ENCODE assay signal across 11 cellular contexts in the genomic region with DNA sequence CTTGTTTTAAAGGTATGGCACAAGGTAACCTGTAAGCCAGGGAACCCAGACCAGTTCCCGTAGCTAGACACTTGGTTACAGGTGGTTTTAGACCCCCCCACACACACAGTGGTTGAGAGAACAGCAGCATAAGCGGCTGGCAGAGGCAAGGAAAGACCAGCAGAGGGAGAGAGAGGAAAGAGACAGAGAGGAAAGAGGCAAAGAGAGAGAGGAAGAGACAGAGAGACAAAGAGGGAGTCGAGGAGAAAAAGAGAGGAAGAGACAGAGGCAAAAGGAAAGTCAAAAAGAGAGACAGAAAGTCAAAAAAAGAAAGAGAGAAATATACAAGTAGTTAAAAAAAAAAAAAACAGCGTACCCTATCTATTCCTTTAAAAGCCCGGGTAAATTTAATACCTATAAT. TPM values are rescaled to one million over a fixed set of nuclear protein-coding genes. Genes with fewer than 3 reads are reported as not detected.
A peak's percentile ranks its signal among the peaks of the same experiment; 100 is the strongest.
DNase-seq lines count a peak whose midpoint lies in the region; ATAC-seq and TF ChIP-seq lines count a peak whose summit lies in the region.
"Had no signal": no experiment of that assay in that cellular context is flagged by ENCODE, and none has a peak within 500 bp of the region (broad histone marks: within the 10 kb centered on the region; RNA-seq: fewer than 3 reads in every experiment).

No MANE protein-coding gene starts in this region.

- H3K4me1 Mint-ChIP-seq in H9: peaks cover 6 to 8% of the 10 kb centered on the region in 2 experiments; a peak in 3 of 4 replicates
- no peaks in the 10 kb centered on the region for H3K4me1 Mint-ChIP-seq in T-helper 17 cell

- H3K27ac Mint-ChIP-seq in H9 (peak overlapping the region in 1 of 3 experiments; percentile 43; a peak in 2 of 7 replicates), T-helper 17 cell (peak overlapping the region; percentile 84)

- no peak overlapping the region for H4K8ac ChIP-seq in H9 (replicated peaks; ENCODE audit: insufficient read length, low read depth, low read length)

- H3K4me3 Mint-ChIP-seq in H9 (no peak overlapping the region), T-helper 17 cell (no peak overlapping the region)

- H2BK5ac ChIP-seq in H9 (ENCODE audit: insufficient read length, low read length): no peak overlapping the region

- H3K4me1 ChIP-seq in H9 (ENCODE audit: insufficient read depth, low read length): no peaks in the 10 kb centered on the region

- no peak overlapping the region for H3K18ac ChIP-seq in H9 (ENCODE audit: insufficient read length, low read depth, low read length)

- H3K27ac ChIP-seq in H9 (ENCODE audit: insufficient read length, low read depth, low read length): no peak overlapping the region

- no peak overlapping the region for H3K4ac ChIP-seq in H9 (ENCODE audit: low read depth, low read length)

- H3K9ac ChIP-seq in H9 (ENCODE audit: extremely low read depth, insufficient read length, low read length): no peak overlapping the region

- peaks cover 2% of the 10 kb centered on the region; the same call in 1 of the 2 replicates for H3K27me3 Mint-ChIP-seq in H9 (ENCODE audit: low read depth)
- peaks cover 11% of the 10 kb centered on the region for H3K27me3 Mint-ChIP-seq in T-helper 17 cell

- H3K36me3 Mint-ChIP-seq in H9 (ENCODE audit: insufficient read depth in 1 of 3, low read depth in 3 of 3) (peaks cover 16 to 18% (median 16%) of the 10 kb centered on the region in 3 experiments), T-helper 17 cell (ENCODE audit: low read depth) (no peaks in the 10 kb centered on the region)

- no peak overlapping the region for H3K56ac ChIP-seq in H9 (ENCODE audit: insufficient read length, low read depth, low read length)

- H4K5ac ChIP-seq in H9 (ENCODE audit: insufficient read length, low read depth, low read length): no peak overlapping the region

- ATAC-seq in T-helper 17 cell: no peak
- ATAC-seq in GM21723 (IDR thresholded peaks at IDR 0.05; ENCODE audit: unreplicated experiment): no peak
- ATAC-seq in HG02840 (IDR thresholded peaks at IDR 0.05; ENCODE audit: low FRiP score, unreplicated experiment): no peak
- no peak for ATAC-seq in left colon
- ATAC-seq: activated CD4-positive, CD25-positive, alpha-beta regulatory T cell treated with anti-CD3 and anti-CD28 coated beads, Interleukin-2, amount 50 U/mL, for 24 hours had no signal

- H3K9me3 ChIP-seq in H9 (ENCODE audit: control insufficient read depth, low read depth, low read length) (peaks cover 6% of the 10 kb centered on the region), T-helper 17 cell (ENCODE audit: control insufficient read depth, low read length, poor library complexity, severe bottlenecking) (no peaks in the 10 kb centered on the region)

- H2BK12ac ChIP-seq in H9 (ENCODE audit: insufficient read length, low read depth, low read length): no peak overlapping the region

- H3K27me3 ChIP-seq in H9 (ENCODE audit: insufficient read depth, low read length): no peaks in the 10 kb centered on the region

- H2BK20ac ChIP-seq in H9 (ENCODE audit: low read depth, low read length, poor library complexity, severe bottlenecking): no peak overlapping the region

- no peaks in the 10 kb centered on the region for H3K79me1 ChIP-seq in H9 (ENCODE audit: insufficient read depth, low read depth, low read length, poor library complexity, severe bottlenecking)

- H4K20me1 ChIP-seq in H9 (ENCODE audit: control insufficient read depth, insufficient read depth, insufficient read length): no peaks in the 10 kb centered on the region

- WGBS in H9 (ENCODE audit: extremely low coverage, insufficient read length, low lambda C conversion rate): no CpG with 5 or more reads among the region's 5 CpGs

- no peaks in the 10 kb centered on the region for H3K23me2 ChIP-seq in H9 (ENCODE audit: insufficient read length, low read depth, low read length, poor library complexity, severe bottlenecking)

- H2AK5ac ChIP-seq in H9 (ENCODE audit: insufficient read length, low read length): no peak overlapping the region

- H3K79me2 ChIP-seq in H9 (ENCODE audit: insufficient read depth, low read length): no peaks in the 10 kb centered on the region

- no peak overlapping the region for H2BK120ac ChIP-seq in H9 (ENCODE audit: low read depth, low read length, poor library complexity, severe bottlenecking)

- H2AFZ ChIP-seq in H9 (ENCODE audit: low read length): no peak overlapping the region

- no peak overlapping the region for H4K91ac ChIP-seq in H9 (ENCODE audit: insufficient read length, low read depth, low read length)

- no peak overlapping the region for H3T11ph ChIP-seq in H9 (ENCODE audit: low read length)

- peaks cover 68 to 70% of the 10 kb centered on the region in 2 experiments for H3K9me3 Mint-ChIP-seq in H9

- DNase-seq in AG09309 (ENCODE audit: low read depth): no peak
- no peak for DNase-seq in H9
- no peak for DNase-seq in T-helper 17 cell
- peak; percentile 10 for DNase-seq in fibroblast of peridontal ligament (ENCODE audit: extremely low read depth)
- DNase-seq in posterior vena cava (ENCODE audit: low spot score): no peak
- no peak for DNase-seq in left colon
- DNase-seq: amygdala, foreskin melanocyte had no signal

- H3K4me3 ChIP-seq in AG09309 (ENCODE audit: control insufficient read depth, low read depth, low read length): no peak overlapping the region

- no peak overlapping the region for H2BK15ac ChIP-seq in H9 (ENCODE audit: low read depth, low read length)

- TF ChIP-seq CTCF in AG09309 (IDR thresholded peaks at IDR 0.05; ENCODE audit: control insufficient read depth, insufficient read depth, low read depth, low read length, missing control alignments) (peak; percentile 40), H9 (conservative IDR thresholded peaks at IDR 0.05) (peak; percentile 48; the same call in 2 of the 3 replicates)

- no peak overlapping the region for H3K4me2 ChIP-seq in H9 (ENCODE audit: insufficient read depth, insufficient read length, low read length)

- no peak overlapping the region for H3K23ac ChIP-seq in H9 (ENCODE audit: insufficient read length, low read depth, low read length)

- intact Hi-C loops in posterior vena cava (cut with DNase I) (no loop called here), left colon (cut with DNase I, micrococcal nuclease) (no loop called here)

- H3K14ac ChIP-seq in H9 (ENCODE audit: insufficient read depth, low read length): no peak overlapping the region

RNA-seq across cellular contexts. Expression of a gene that starts 19.5 kb away (rescaled TPM):
- total RNA-seq in H9 (2021) (3.9 and 4.0 TPM in 2 replicates), T-helper 17 cell (10 to 100 TPM in 1 of 2 donors, 1 to 10 TPM in 1; 9.6 to 14.2 TPM), posterior vena cava (1 to 10 TPM in 1 of 2 donors, under 1 TPM in 1; 0.52 to 2.4 TPM), left colon (10 to 100 TPM in 1 of 2 donors, 1 to 10 TPM in 1; 8.8 to 21.4 TPM)

RNA-seq across cellular contexts. Expression of a gene that starts 28.6 kb away (rescaled TPM):
- total RNA-seq in H9 (2021): 0.18 TPM in 1 of 2 replicates, not detected in the other
- total RNA-seq in T-helper 17 cell: not detected
- not detected for total RNA-seq in posterior vena cava
- total RNA-seq in left colon: not detected

RNA-seq across cellular contexts. Expression of a gene that starts 42.7 kb away (rescaled TPM):
- total RNA-seq in H9 (2021) (89.0 and 89.7 TPM in 2 replicates), T-helper 17 cell (10 to 100 TPM; 33.6 to 41.9 TPM), posterior vena cava (10 to 100 TPM; 25.2 to 29.0 TPM), left colon (10 to 100 TPM; 44.6 to 46.7 TPM)

RNA-seq across cellular contexts. Expression of a gene that starts 42.8 kb away (rescaled TPM):
- total RNA-seq in H9 (2021): 87.5 and 87.9 TPM in 2 replicates
- total RNA-seq in T-helper 17 cell: 10 to 100 TPM; 66.7 to 68.8 TPM
- 10 to 100 TPM; 43.2 to 48.9 TPM for total RNA-seq in posterior vena cava
- 10 to 100 TPM; 68.8 to 70.5 TPM for total RNA-seq in left colon

RNA-seq across cellular contexts. Expression of a gene that starts 53.0 kb away (rescaled TPM):
- total RNA-seq in H9 (2021) (52.8 and 57.9 TPM in 2 replicates), T-helper 17 cell (10 to 100 TPM; 83.4 to 84.4 TPM), posterior vena cava (10 to 100 TPM; 45.4 to 54.3 TPM), left colon (10 to 100 TPM; 78.9 to 91.8 TPM)
